ENCODE assay signal across 25 cellular contexts in genomic region chr1:243462929-243463697, GRCh38.
"Had no signal": no experiment of that assay in that cellular context is flagged by ENCODE, and none has a peak within 500 bp of the region (broad histone marks: within the 10 kb centered on the region; RNA-seq: fewer than 3 reads in every experiment).

No MANE protein-coding gene starts in this region.

- H3K27me3 ChIP-seq: left lung, ovary, sigmoid colon, spleen, transverse colon, upper lobe of right lung had no signal

- DNase-seq: hypothalamus; immature natural killer cell; kidney; left colon; left lung; lower lobe of right lung; mammary epithelial cell; mesendoderm; naive thymus-derived CD4-positive, alpha-beta T cell; ovary; posterior cingulate gyrus; retina; right cardiac atrium; sigmoid colon; small intestine; spleen; stimulated activated CD4-positive, alpha-beta T cell treated with anti-CD3 and anti-CD28 coated beads, Interleukin-4, amount 100 ng/mL, for 24 hours; stimulated activated naive CD4-positive, alpha-beta T cell treated with Interleukin-2 at 50 U/mL for 16 hours; stimulated activated naive CD8-positive, alpha-beta T cell treated with anti-CD3 and anti-CD28 coated beads, Interleukin-15, amount 100 ng/mL, for 72 hours; transverse colon; upper lobe of right lung had no signal

- H3K27ac ChIP-seq: left lung, lower lobe of right lung, ovary, prostate gland, sigmoid colon, spleen, transverse colon, upper lobe of right lung had no signal

- H3K4me3 Mint-ChIP-seq: immature natural killer cell; mesothelial cell of epicardium; naive thymus-derived CD4-positive, alpha-beta T cell; natural killer cell treated with Interleukin-12 subunit alpha and Interleukin-12 subunit beta and Interleukin-15 and Interleukin-18, amount 100 ng/mL, for 72 hours; stimulated activated effector memory CD8-positive, alpha-beta T cell treated with anti-CD3 and anti-CD28 coated beads, Interleukin-12 subunit alpha, Interleukin-12 subunit beta, amount 100 ng/mL, for 72 hours; stimulated activated naive CD8-positive, alpha-beta T cell treated with anti-CD3 and anti-CD28 coated beads, Interleukin-15, amount 100 ng/mL, for 72 hours had no signal

- H3K27me3 Mint-ChIP-seq: naive thymus-derived CD4-positive, alpha-beta T cell; natural killer cell treated with Interleukin-12 subunit alpha and Interleukin-12 subunit beta and Interleukin-15 and Interleukin-18, amount 100 ng/mL, for 72 hours; stimulated activated naive CD8-positive, alpha-beta T cell treated with anti-CD3 and anti-CD28 coated beads, Interleukin-15, amount 100 ng/mL, for 72 hours had no signal

- H3K4me3 ChIP-seq: left lung, lower lobe of right lung, ovary, prostate gland, sigmoid colon, spleen, transverse colon, upper lobe of right lung had no signal

- ATAC-seq: left colon; left lung; lower lobe of right lung; naive thymus-derived CD4-positive, alpha-beta T cell; natural killer cell treated with Interleukin-12 subunit alpha and Interleukin-12 subunit beta and Interleukin-15 and Interleukin-18, amount 100 ng/mL, for 72 hours; right cardiac atrium; stimulated activated effector memory CD8-positive, alpha-beta T cell treated with anti-CD3 and anti-CD28 coated beads, Interleukin-12 subunit alpha, Interleukin-12 subunit beta, amount 100 ng/mL, for 72 hours; stimulated activated naive CD8-positive, alpha-beta T cell treated with anti-CD3 and anti-CD28 coated beads, Interleukin-15, amount 100 ng/mL, for 72 hours; upper lobe of right lung had no signal

- H3K4me1 ChIP-seq: lower lobe of right lung, prostate gland, sigmoid colon, transverse colon had no signal

- H3K36me3 ChIP-seq: left lung, ovary, prostate gland, transverse colon had no signal

- H3K9me3 ChIP-seq: left lung, lower lobe of right lung, ovary, prostate gland, sigmoid colon, spleen, transverse colon, upper lobe of right lung had no signal

- H3K36me3 Mint-ChIP-seq: natural killer cell treated with Interleukin-12 subunit alpha and Interleukin-12 subunit beta and Interleukin-15 and Interleukin-18, amount 100 ng/mL, for 72 hours; stimulated activated effector memory CD8-positive, alpha-beta T cell treated with anti-CD3 and anti-CD28 coated beads, Interleukin-12 subunit alpha, Interleukin-12 subunit beta, amount 100 ng/mL, for 72 hours had no signal

- H3K9me3 Mint-ChIP-seq: immature natural killer cell; mesothelial cell of epicardium; naive thymus-derived CD4-positive, alpha-beta T cell; natural killer cell treated with Interleukin-12 subunit alpha and Interleukin-12 subunit beta and Interleukin-15 and Interleukin-18, amount 100 ng/mL, for 72 hours; stimulated activated effector memory CD8-positive, alpha-beta T cell treated with anti-CD3 and anti-CD28 coated beads, Interleukin-12 subunit alpha, Interleukin-12 subunit beta, amount 100 ng/mL, for 72 hours; stimulated activated naive CD8-positive, alpha-beta T cell treated with anti-CD3 and anti-CD28 coated beads, Interleukin-15, amount 100 ng/mL, for 72 hours had no signal

- H3K4me1 Mint-ChIP-seq: immature natural killer cell; mesothelial cell of epicardium; stimulated activated effector memory CD8-positive, alpha-beta T cell treated with anti-CD3 and anti-CD28 coated beads, Interleukin-12 subunit alpha, Interleukin-12 subunit beta, amount 100 ng/mL, for 72 hours; stimulated activated naive CD8-positive, alpha-beta T cell treated with anti-CD3 and anti-CD28 coated beads, Interleukin-15, amount 100 ng/mL, for 72 hours had no signal

- H3K27ac Mint-ChIP-seq: immature natural killer cell; mesothelial cell of epicardium; naive thymus-derived CD4-positive, alpha-beta T cell; natural killer cell treated with Interleukin-12 subunit alpha and Interleukin-12 subunit beta and Interleukin-15 and Interleukin-18, amount 100 ng/mL, for 72 hours; stimulated activated effector memory CD8-positive, alpha-beta T cell treated with anti-CD3 and anti-CD28 coated beads, Interleukin-12 subunit alpha, Interleukin-12 subunit beta, amount 100 ng/mL, for 72 hours; stimulated activated naive CD8-positive, alpha-beta T cell treated with anti-CD3 and anti-CD28 coated beads, Interleukin-15, amount 100 ng/mL, for 72 hours had no signal
